2 cellular contexts compared by ENCODE assay signal in the genomic region with DNA sequence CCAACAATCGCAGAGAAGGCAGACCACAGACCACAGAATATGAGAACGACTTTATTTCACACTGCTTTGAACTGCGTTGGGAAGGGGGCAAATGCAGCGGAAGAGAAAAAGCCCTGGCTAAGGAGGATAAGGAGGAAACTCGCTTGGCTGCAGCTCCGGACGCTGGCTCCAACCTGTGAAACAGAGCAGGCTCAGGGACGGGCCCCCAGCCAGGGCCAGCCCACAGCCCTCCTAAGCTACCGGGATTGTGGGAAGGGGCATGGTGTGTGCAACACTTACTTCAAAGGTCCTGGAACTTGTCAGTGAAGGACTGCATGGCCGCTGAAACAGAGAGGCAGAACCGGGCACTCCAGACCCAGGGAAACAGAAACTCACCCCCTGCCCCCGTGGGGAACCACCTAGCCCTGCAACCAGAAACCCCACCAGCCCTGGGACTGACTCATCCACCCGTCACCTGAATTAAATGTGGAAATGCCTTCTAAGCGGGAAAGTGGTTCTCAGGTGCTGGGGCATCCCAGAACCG. TPM values are rescaled to one million over a fixed set of nuclear protein-coding genes. Genes with fewer than 3 reads are reported as not detected.
"Had no signal": no experiment of that assay in that cellular context is flagged by ENCODE, and none has a peak within 500 bp of the region (broad histone marks: within the 10 kb centered on the region; RNA-seq: fewer than 3 reads in every experiment).

No MANE protein-coding gene starts in this region.

RNA-seq across cellular contexts. Expression of a gene that starts 41.1 kb away (rescaled TPM):
- total RNA-seq: bronchial epithelial cell, PC-9 had no signal
